Comparison of ENCODE assay signal across 1 cellular context in the genomic region with DNA sequence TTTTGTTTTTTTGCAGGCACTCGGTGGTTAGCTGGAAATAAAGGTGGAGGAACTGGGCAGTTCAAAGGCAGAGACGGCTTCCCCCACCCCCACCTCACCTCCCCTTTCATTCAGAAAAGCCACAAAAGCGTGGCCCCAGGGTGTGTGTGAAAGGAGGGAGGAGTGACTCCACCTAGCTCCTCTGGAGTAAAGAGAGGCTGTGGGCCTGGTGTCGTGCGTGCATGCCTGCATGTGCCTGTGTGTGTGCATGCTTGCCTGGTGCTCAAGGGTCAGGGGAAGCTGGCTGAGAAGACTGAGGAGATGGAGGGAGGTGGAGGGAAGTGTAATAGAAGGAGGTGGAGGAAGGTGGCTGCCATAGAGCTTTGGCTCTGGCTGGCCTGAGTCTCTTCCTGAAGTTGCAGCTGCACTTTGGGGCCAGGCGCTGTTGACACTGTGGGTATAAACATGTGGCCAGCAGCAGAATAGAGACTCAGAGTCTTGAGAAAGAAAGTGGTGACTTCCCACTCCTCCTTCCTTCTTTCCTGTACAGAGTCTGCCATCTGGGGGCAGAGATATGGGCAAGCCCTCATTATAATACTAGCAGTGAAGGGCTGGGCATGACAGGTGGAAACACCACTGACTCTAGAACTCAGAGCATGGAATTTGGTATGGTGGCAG.
A peak's percentile ranks its signal among the peaks of the same experiment; 100 is the strongest.
TF ChIP-seq lines count a peak whose summit lies in the region.

No MANE protein-coding gene starts in this region.

TF ChIP-seq in HEK293, 187 proteins besides CTCF, POLR2A, EP300 and RAD21 (continued from another document):
- TF ChIP-seq, protein P1, sequence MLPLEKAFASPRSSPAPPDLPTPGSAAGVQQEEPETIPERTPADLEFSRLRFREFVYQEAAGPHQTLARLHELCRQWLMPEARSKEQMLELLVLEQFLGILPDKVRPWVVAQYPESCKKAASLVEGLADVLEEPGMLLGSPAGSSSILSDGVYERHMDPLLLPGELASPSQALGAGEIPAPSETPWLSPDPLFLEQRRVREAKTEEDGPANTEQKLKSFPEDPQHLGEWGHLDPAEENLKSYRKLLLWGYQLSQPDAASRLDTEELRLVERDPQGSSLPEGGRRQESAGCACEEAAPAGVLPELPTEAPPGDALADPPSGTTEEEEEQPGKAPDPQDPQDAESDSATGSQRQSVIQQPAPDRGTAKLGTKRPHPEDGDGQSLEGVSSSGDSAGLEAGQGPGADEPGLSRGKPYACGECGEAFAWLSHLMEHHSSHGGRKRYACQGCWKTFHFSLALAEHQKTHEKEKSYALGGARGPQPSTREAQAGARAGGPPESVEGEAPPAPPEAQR (tag by site-specific recombination; IDR thresholded peaks at IDR 0.05) = no peak
- TF ChIP-seq ZSCAN30 (tag by site-specific recombination; IDR thresholded peaks at IDR 0.05) (0 out of 2 replicates have a peak, but pooled peaks have one; percentile 19), ZNF624 (tag by site-specific recombination; IDR thresholded peaks at IDR 0.05) (no peak), GLIS1 (tag by site-specific recombination; IDR thresholded peaks at IDR 0.05) (no peak), TCF7L2 (IDR thresholded peaks at IDR 0.05; ENCODE audit: borderline replicate concordance, low read depth, low read length) (peak; percentile 63; the same call in 1 of the 2 replicates), KLF7 (tag by site-specific recombination; IDR thresholded peaks at IDR 0.05; ENCODE audit: borderline replicate concordance) (peak; percentile 26; the same call in 1 of the 2 replicates), ZNF654 (tag by site-specific recombination; IDR thresholded peaks at IDR 0.05; ENCODE audit: low read depth) (peak; percentile 11)
- TF ChIP-seq, protein P2, sequence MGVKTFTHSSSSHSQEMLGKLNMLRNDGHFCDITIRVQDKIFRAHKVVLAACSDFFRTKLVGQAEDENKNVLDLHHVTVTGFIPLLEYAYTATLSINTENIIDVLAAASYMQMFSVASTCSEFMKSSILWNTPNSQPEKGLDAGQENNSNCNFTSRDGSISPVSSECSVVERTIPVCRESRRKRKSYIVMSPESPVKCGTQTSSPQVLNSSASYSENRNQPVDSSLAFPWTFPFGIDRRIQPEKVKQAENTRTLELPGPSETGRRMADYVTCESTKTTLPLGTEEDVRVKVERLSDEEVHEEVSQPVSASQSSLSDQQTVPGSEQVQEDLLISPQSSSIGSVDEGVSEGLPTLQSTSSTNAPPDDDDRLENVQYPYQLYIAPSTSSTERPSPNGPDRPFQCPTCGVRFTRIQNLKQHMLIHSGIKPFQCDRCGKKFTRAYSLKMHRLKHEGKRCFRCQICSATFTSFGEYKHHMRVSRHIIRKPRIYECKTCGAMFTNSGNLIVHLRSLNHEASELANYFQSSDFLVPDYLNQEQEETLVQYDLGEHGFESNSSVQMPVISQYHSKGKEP (tag by site-specific recombination; IDR thresholded peaks at IDR 0.05) = peak; percentile 95
- TF ChIP-seq, protein P3, sequence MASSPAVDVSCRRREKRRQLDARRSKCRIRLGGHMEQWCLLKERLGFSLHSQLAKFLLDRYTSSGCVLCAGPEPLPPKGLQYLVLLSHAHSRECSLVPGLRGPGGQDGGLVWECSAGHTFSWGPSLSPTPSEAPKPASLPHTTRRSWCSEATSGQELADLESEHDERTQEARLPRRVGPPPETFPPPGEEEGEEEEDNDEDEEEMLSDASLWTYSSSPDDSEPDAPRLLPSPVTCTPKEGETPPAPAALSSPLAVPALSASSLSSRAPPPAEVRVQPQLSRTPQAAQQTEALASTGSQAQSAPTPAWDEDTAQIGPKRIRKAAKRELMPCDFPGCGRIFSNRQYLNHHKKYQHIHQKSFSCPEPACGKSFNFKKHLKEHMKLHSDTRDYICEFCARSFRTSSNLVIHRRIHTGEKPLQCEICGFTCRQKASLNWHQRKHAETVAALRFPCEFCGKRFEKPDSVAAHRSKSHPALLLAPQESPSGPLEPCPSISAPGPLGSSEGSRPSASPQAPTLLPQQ (tag by site-specific recombination; IDR thresholded peaks at IDR 0.05) = 0 out of 2 replicates have a peak, but pooled peaks have one; percentile 9
- TF ChIP-seq, protein P4, sequence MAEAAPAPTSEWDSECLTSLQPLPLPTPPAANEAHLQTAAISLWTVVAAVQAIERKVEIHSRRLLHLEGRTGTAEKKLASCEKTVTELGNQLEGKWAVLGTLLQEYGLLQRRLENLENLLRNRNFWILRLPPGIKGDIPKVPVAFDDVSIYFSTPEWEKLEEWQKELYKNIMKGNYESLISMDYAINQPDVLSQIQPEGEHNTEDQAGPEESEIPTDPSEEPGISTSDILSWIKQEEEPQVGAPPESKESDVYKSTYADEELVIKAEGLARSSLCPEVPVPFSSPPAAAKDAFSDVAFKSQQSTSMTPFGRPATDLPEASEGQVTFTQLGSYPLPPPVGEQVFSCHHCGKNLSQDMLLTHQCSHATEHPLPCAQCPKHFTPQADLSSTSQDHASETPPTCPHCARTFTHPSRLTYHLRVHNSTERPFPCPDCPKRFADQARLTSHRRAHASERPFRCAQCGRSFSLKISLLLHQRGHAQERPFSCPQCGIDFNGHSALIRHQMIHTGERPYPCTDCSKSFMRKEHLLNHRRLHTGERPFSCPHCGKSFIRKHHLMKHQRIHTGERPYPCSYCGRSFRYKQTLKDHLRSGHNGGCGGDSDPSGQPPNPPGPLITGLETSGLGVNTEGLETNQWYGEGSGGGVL (tag by site-specific recombination; IDR thresholded peaks at IDR 0.05) = peak; percentile 90
- TF ChIP-seq, protein P5, sequence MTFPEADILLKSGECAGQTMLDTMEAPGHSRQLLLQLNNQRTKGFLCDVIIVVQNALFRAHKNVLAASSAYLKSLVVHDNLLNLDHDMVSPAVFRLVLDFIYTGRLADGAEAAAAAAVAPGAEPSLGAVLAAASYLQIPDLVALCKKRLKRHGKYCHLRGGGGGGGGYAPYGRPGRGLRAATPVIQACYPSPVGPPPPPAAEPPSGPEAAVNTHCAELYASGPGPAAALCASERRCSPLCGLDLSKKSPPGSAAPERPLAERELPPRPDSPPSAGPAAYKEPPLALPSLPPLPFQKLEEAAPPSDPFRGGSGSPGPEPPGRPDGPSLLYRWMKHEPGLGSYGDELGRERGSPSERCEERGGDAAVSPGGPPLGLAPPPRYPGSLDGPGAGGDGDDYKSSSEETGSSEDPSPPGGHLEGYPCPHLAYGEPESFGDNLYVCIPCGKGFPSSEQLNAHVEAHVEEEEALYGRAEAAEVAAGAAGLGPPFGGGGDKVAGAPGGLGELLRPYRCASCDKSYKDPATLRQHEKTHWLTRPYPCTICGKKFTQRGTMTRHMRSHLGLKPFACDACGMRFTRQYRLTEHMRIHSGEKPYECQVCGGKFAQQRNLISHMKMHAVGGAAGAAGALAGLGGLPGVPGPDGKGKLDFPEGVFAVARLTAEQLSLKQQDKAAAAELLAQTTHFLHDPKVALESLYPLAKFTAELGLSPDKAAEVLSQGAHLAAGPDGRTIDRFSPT (tag by site-specific recombination; IDR thresholded peaks at IDR 0.05) = no peak
- TF ChIP-seq, protein P6, sequence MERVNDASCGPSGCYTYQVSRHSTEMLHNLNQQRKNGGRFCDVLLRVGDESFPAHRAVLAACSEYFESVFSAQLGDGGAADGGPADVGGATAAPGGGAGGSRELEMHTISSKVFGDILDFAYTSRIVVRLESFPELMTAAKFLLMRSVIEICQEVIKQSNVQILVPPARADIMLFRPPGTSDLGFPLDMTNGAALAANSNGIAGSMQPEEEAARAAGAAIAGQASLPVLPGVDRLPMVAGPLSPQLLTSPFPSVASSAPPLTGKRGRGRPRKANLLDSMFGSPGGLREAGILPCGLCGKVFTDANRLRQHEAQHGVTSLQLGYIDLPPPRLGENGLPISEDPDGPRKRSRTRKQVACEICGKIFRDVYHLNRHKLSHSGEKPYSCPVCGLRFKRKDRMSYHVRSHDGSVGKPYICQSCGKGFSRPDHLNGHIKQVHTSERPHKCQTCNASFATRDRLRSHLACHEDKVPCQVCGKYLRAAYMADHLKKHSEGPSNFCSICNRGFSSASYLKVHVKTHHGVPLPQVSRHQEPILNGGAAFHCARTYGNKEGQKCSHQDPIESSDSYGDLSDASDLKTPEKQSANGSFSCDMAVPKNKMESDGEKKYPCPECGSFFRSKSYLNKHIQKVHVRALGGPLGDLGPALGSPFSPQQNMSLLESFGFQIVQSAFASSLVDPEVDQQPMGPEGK (tag by site-specific recombination; IDR thresholded peaks at IDR 0.05) = no peak
- TF ChIP-seq, protein P7, sequence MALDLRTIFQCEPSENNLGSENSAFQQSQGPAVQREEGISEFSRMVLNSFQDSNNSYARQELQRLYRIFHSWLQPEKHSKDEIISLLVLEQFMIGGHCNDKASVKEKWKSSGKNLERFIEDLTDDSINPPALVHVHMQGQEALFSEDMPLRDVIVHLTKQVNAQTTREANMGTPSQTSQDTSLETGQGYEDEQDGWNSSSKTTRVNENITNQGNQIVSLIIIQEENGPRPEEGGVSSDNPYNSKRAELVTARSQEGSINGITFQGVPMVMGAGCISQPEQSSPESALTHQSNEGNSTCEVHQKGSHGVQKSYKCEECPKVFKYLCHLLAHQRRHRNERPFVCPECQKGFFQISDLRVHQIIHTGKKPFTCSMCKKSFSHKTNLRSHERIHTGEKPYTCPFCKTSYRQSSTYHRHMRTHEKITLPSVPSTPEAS (tag by site-specific recombination; IDR thresholded peaks at IDR 0.05) = peak; percentile 55
